In genomic region chr20:25116746-25117457, GRCh38 we compare ENCODE assay signal across 17 cellular contexts. TPM values are rescaled to one million over a fixed set of nuclear protein-coding genes. Genes with fewer than 3 reads are reported as not detected.
DNase-seq lines count a peak whose midpoint lies in the region; ATAC-seq, FAIRE-seq and TF ChIP-seq lines count a peak whose summit lies in the region.
"Had no signal": no experiment of that assay in that cellular context is flagged by ENCODE, and none has a peak within 500 bp of the region (broad histone marks: within the 10 kb centered on the region; RNA-seq: fewer than 3 reads in every experiment).

No MANE protein-coding gene starts in this region.

- H3K9ac ChIP-seq in HepG2 (ENCODE audit: insufficient read depth, low read depth, low read length) = no peak overlapping the region
- H3K9ac ChIP-seq: KMS-11 had no signal

- no peaks in the 10 kb centered on the region for H3K79me2 ChIP-seq in HepG2 (ENCODE audit: insufficient read depth, low read length)

- H3K4me1 Mint-ChIP-seq in WTC11 = no peaks in the 10 kb centered on the region
- H3K4me1 Mint-ChIP-seq in HFFc6 (ENCODE audit: low read depth) = no peaks in the 10 kb centered on the region

- CTCF ChIA-PET in HepG2 (lab: Yijun Ruan, JAX; ENCODE audit: low intra/inter-chr PET ratio, low total read pairs) (no interaction called here), WTC11 (lab: Charles Lee) (interaction anchor here (2.5 kb wide), 1 partner anchor 14 kb away, joined by 8 read pairs; no protein-coding TSS in a partner anchor)

- no peaks in the 10 kb centered on the region for H3K36me3 Mint-ChIP-seq in WTC11
- no peaks in the 10 kb centered on the region for H3K36me3 Mint-ChIP-seq in HFFc6 (ENCODE audit: low read depth)

- TF ChIP-seq CTCF in HepG2 (CRISPR knock-in tag; IDR thresholded peaks at IDR 0.05) (no peak), right lobe of liver (IDR thresholded peaks at IDR 0.05) (no peak), WTC11 (IDR thresholded peaks at IDR 0.05) (no peak), HFFc6 (IDR thresholded peaks at IDR 0.05) (no peak)

- H3K4me1 ChIP-seq in HepG2 (ENCODE audit: insufficient read depth, low read length) (peaks cover 23% of the 10 kb centered on the region), right lobe of liver (peaks cover 0 to 9% (median under 1%) of the 10 kb centered on the region in 4 donors), neuron (ENCODE audit: insufficient read depth, low read length) (peaks cover 26% of the 10 kb centered on the region)

- no peak for FAIRE-seq in HepG2 (lab: Jason Lieb, UNC)
- FAIRE-seq: A204.1, H1, RCC 7860 had no signal

- H3K27ac ChIP-seq in HepG2 (ENCODE audit: extremely low read length, insufficient read depth, low read length) (no peak overlapping the region), right lobe of liver (no peak overlapping the region)
- H3K27ac ChIP-seq: KMS-11 had no signal

- H3K27me3 Mint-ChIP-seq in WTC11 (ENCODE audit: low read depth) (peaks cover 7% of the 10 kb centered on the region; the same call in 1 of the 2 replicates), HFFc6 (ENCODE audit: insufficient read depth) (peaks cover 14% of the 10 kb centered on the region)

- TF ChIP-seq POLR2A in HepG2 (IDR thresholded peaks at IDR 0.05; ENCODE audit: insufficient read depth in 1 of 2, low read depth in 2 of 2, low read length in 2 of 2) (no peak), right lobe of liver (IDR thresholded peaks at IDR 0.05) (no peak)

- intact Hi-C loops in HepG2 (cut with micrococcal nuclease; ENCODE audit: unreplicated experiment) (no loop called here), right lobe of liver (cut with DNase I) (no loop called here)

- H3K4me3 ChIP-seq in HepG2 (replicated peaks in 1 of 3; ENCODE audit: insufficient read depth in 1 of 3, low read depth in 2 of 3, low read length in 3 of 3) (no peak overlapping the region), right lobe of liver (no peak overlapping the region), neuron (ENCODE audit: low read length) (no peak overlapping the region)

- H3K27ac Mint-ChIP-seq in WTC11 (no peak overlapping the region), HFFc6 (no peak overlapping the region)

- DNase-seq in HepG2 (ENCODE audit: low spot score) = no peak
- DNase-seq in right lobe of liver = no peak
- DNase-seq in WTC11 (ENCODE audit: low spot score) = no peak
- no peak for DNase-seq in DMS 273 treated with DMSO at 0.1 percent for 48 hours (lab: John Stamatoyannopoulos, UW)
- DNase-seq in HFFc6 = no peak
- DNase-seq in SIG-M5 (lab: John Stamatoyannopoulos, UW) = no peak
- DNase-seq: COR-L47, DMS153, NCI-H1436 treated with DMSO at 0.1 percent for 48 hours, NCI-H2081 treated with DMSO at 0.1 percent for 48 hours, NCI-H526, SHP77 treated with DMSO at 0.1 percent for 48 hours had no signal

- POLR2A ChIA-PET in HepG2 (lab: Yijun Ruan, JAX) = no interaction called here
- POLR2A ChIA-PET in WTC11 (lab: Charles Lee) = no interaction called here

- no peak overlapping the region for H3K4me2 ChIP-seq in HepG2 (ENCODE audit: low read depth, low read length)
- H3K4me2 ChIP-seq: KMS-11 had no signal

- 62% methylated on average over 14 of the region's 14 CpGs for WGBS in HepG2 (ENCODE audit: low lambda C conversion rate)
- WGBS in right lobe of liver (ENCODE audit: insufficient coverage, low coverage, low lambda C conversion rate, missing lambda C conversion rate) = 56% methylated on average over 9 of the region's 14 CpGs

- H3K9me3 Mint-ChIP-seq in WTC11 (no peaks in the 10 kb centered on the region), HFFc6 (no peaks in the 10 kb centered on the region)

- ATAC-seq in HepG2 (no peak), right lobe of liver (no peak), WTC11 (peak; percentile 65)

- TF ChIP-seq RAD21 in HepG2 (CRISPR knock-in tag; IDR thresholded peaks at IDR 0.05) = no peak

- BruUV-seq in HepG2 (replicated peaks; lab: Mats Ljungman, UMichigan) = no TSS peak

- peaks cover 4 to 13% of the 10 kb centered on the region in 2 experiments; a peak in 4 of 5 replicates for H3K27me3 ChIP-seq in HepG2 (ENCODE audit: control insufficient read depth in 1 of 2, insufficient read depth in 2 of 2, low read length in 2 of 2)
- no peaks in the 10 kb centered on the region for H3K27me3 ChIP-seq in right lobe of liver
- H3K27me3 ChIP-seq in neuron (ENCODE audit: insufficient read depth, low read length) = no peaks in the 10 kb centered on the region

- TF ChIP-seq EP300 in HepG2 (IDR thresholded peaks at IDR 0.05; ENCODE audit: low read depth in 2 of 2, low read length in 2 of 2) = no peak
- TF ChIP-seq EP300 in HepG2 (CRISPR knock-in tag; IDR thresholded peaks at IDR 0.05; ENCODE audit: borderline replicate concordance) = no peak

- H3K4me3 Mint-ChIP-seq in WTC11 = no peak overlapping the region
- H3K4me3 Mint-ChIP-seq in HFFc6 = no peak overlapping the region

- no peaks in the 10 kb centered on the region for H3K9me3 ChIP-seq in HepG2 (ENCODE audit: low read length)
- no peaks in the 10 kb centered on the region for H3K9me3 ChIP-seq in right lobe of liver
- no peaks in the 10 kb centered on the region for H3K9me3 ChIP-seq in neuron (ENCODE audit: low read length)

- no peaks in the 10 kb centered on the region for H4K20me1 ChIP-seq in HepG2 (ENCODE audit: insufficient read depth, low read length)

- in situ Hi-C loops in HepG2 (cut with HindIII; ENCODE audit: extremely low pct_ligation_motif_present, low pct_unique_long_range_greater_than_20kb) = no loop called here

- H3K36me3 ChIP-seq in HepG2 (replicated peaks in 1 of 2; ENCODE audit: control insufficient read depth in 1 of 2, insufficient read depth in 2 of 2, low read length in 2 of 2) = no peaks in the 10 kb centered on the region
- H3K36me3 ChIP-seq in right lobe of liver = no peaks in the 10 kb centered on the region
- no peaks in the 10 kb centered on the region for H3K36me3 ChIP-seq in neuron (ENCODE audit: insufficient read depth, low read length)

- H2AFZ ChIP-seq in HepG2 (ENCODE audit: low read length) (no peak overlapping the region), neuron (ENCODE audit: low read depth, low read length) (peak overlapping the region; percentile 24)

RNA-seq across cellular contexts. Expression of gene VSX1, which starts 35.0 kb away (rescaled TPM):
- total RNA-seq in HepG2 (2016; rRNA removed; fragmentation: Illumina TruSeq; extraction: Trizol) (not detected in 2 replicates), right lobe of liver (under 1 TPM in 2 of 6 experiments, not detected in 4; 0.25 to 0.73 TPM), WTC11 (2021) (0.23 TPM in 1 of 3 replicates, not detected in the others)
- not detected in 2 replicates for total RNA-seq in HepG2 (2016; cell fraction: cytosol; rRNA removed; fragmentation: Illumina TruSeq; extraction: Trizol; ENCODE audit: low read depth)
- total RNA-seq in HepG2 (2016; cell fraction: insoluble cytoplasmic fraction; rRNA removed; fragmentation: Illumina TruSeq; extraction: Trizol) = not detected in 2 replicates
- total RNA-seq in HepG2 (2016; cell fraction: membrane; rRNA removed; fragmentation: Illumina TruSeq; extraction: Trizol) = not detected in 2 replicates
- total RNA-seq in HepG2 (2016; cell fraction: nucleus; rRNA removed; fragmentation: Illumina TruSeq; extraction: Trizol) = not detected in 2 replicates
- polyA plus RNA-seq in HepG2 (2011; rRNA removed) = 0.04 and 0.05 TPM in 2 replicates
- not detected in 2 replicates for polyA plus RNA-seq in HepG2 (2011; cell fraction: cytosol; rRNA removed)
- polyA plus RNA-seq in HepG2 (2011; cell fraction: nucleus; rRNA removed) = 0.06 and 0.14 TPM in 2 replicates
- polyA plus RNA-seq in HepG2 (2012) = not detected in 2 replicates
- polyA plus RNA-seq in HepG2 (2016; cell fraction: cytosol; fragmentation: Illumina TruSeq; extraction: Trizol; ENCODE audit: low read depth) = not detected in 2 replicates
- not detected in 2 replicates for polyA plus RNA-seq in HepG2 (2016; cell fraction: insoluble cytoplasmic fraction; fragmentation: Illumina TruSeq; extraction: Trizol; ENCODE audit: low read depth)
- not detected in 2 replicates for polyA plus RNA-seq in HepG2 (2016; cell fraction: membrane; fragmentation: Illumina TruSeq; extraction: Trizol; ENCODE audit: low read depth)
- not detected in 2 replicates for polyA plus RNA-seq in HepG2 (2016; cell fraction: nucleus; fragmentation: Illumina TruSeq; extraction: Trizol; ENCODE audit: insufficient read depth, low read depth)
- not detected in 2 replicates for polyA minus RNA-seq in HepG2 (2011; rRNA and poly(A)+ RNA removed; ENCODE audit: low replicate concordance)
- polyA minus RNA-seq in HepG2 (2011; cell fraction: cytosol; rRNA and poly(A)+ RNA removed) = not detected in 2 replicates
- 0.75 TPM in 1 of 2 replicates, not detected in the other for polyA minus RNA-seq in HepG2 (2011; cell fraction: nucleus; rRNA and poly(A)+ RNA removed)
- not detected for total RNA-seq in HFFc6 (2021; fragmentation: NEBNext Ultra II Directional; extraction: Animal tissue kit (Norgen Biotek cat#: 25700))
- total RNA-seq: H1 had no signal

RNA-seq across cellular contexts. Expression of gene ACSS1, which starts 59.0 kb away (rescaled TPM):
- total RNA-seq in HepG2 (2016; rRNA removed; fragmentation: Illumina TruSeq; extraction: Trizol) = 38.2 and 41.6 TPM in 2 replicates
- total RNA-seq in HepG2 (2016; cell fraction: cytosol; rRNA removed; fragmentation: Illumina TruSeq; extraction: Trizol; ENCODE audit: low read depth) = 8.4 and 9.3 TPM in 2 replicates
- 34.8 and 43.4 TPM in 2 replicates for total RNA-seq in HepG2 (2016; cell fraction: insoluble cytoplasmic fraction; rRNA removed; fragmentation: Illumina TruSeq; extraction: Trizol)
- total RNA-seq in HepG2 (2016; cell fraction: membrane; rRNA removed; fragmentation: Illumina TruSeq; extraction: Trizol) = 13.0 and 13.5 TPM in 2 replicates
- total RNA-seq in HepG2 (2016; cell fraction: nucleus; rRNA removed; fragmentation: Illumina TruSeq; extraction: Trizol) = 42.3 and 48.2 TPM in 2 replicates
- 15.2 and 23.3 TPM in 2 replicates for polyA plus RNA-seq in HepG2 (2011; rRNA removed)
- 16.5 and 17.1 TPM in 2 replicates for polyA plus RNA-seq in HepG2 (2011; cell fraction: cytosol; rRNA removed)
- 43.9 and 56.8 TPM in 2 replicates for polyA plus RNA-seq in HepG2 (2011; cell fraction: nucleus; rRNA removed)
- polyA plus RNA-seq in HepG2 (2012) = 4.3 and 9.3 TPM in 2 replicates
- polyA plus RNA-seq in HepG2 (2016; cell fraction: cytosol; fragmentation: Illumina TruSeq; extraction: Trizol; ENCODE audit: low read depth) = 3.2 and 3.4 TPM in 2 replicates
- polyA plus RNA-seq in HepG2 (2016; cell fraction: insoluble cytoplasmic fraction; fragmentation: Illumina TruSeq; extraction: Trizol; ENCODE audit: low read depth) = 47.8 and 50.2 TPM in 2 replicates
- 9.9 TPM in 2 replicates for polyA plus RNA-seq in HepG2 (2016; cell fraction: membrane; fragmentation: Illumina TruSeq; extraction: Trizol; ENCODE audit: low read depth)
- polyA plus RNA-seq in HepG2 (2016; cell fraction: nucleus; fragmentation: Illumina TruSeq; extraction: Trizol; ENCODE audit: insufficient read depth, low read depth) = 98.7 and 99.6 TPM in 2 replicates
- polyA minus RNA-seq in HepG2 (2011; rRNA and poly(A)+ RNA removed; ENCODE audit: low replicate concordance) = 0.07 and 45.1 TPM in 2 replicates
- polyA minus RNA-seq in HepG2 (2011; cell fraction: cytosol; rRNA and poly(A)+ RNA removed) = 11.7 and 16.0 TPM in 2 replicates
- polyA minus RNA-seq in HepG2 (2011; cell fraction: nucleus; rRNA and poly(A)+ RNA removed) = 13.9 and 19.8 TPM in 2 replicates
- 1 to 10 TPM; 3.5 to 9.1 (median 6.3) TPM for total RNA-seq in right lobe of liver
- 1.5 to 2.7 TPM (median 2.4 TPM) in 3 replicates for total RNA-seq in WTC11 (2021)
- 1 to 10 TPM in 5 of 6 experiments, under 1 TPM in 1; 0.80 to 1.4 (median 1.2) TPM for total RNA-seq in HFFc6 (2021; fragmentation: NEBNext Ultra II Directional; extraction: Animal tissue kit (Norgen Biotek cat#: 25700))
